ENCODE assay signal across 16 cellular contexts in genomic region chr9:121807069-121807917, GRCh38.
A peak's percentile ranks its signal among the peaks of the same experiment; 100 is the strongest.
DNase-seq lines count a peak whose midpoint lies in the region; FAIRE-seq and TF ChIP-seq lines count a peak whose summit lies in the region.
"Had no signal": no experiment of that assay in that cellular context is flagged by ENCODE, and none has a peak within 500 bp of the region (broad histone marks: within the 10 kb centered on the region; RNA-seq: fewer than 3 reads in every experiment).

No MANE protein-coding gene starts in this region.

- no peak overlapping the region for H3K4me3 Mint-ChIP-seq in endodermal cell
- H3K4me3 Mint-ChIP-seq: HFFc6 had no signal

- peaks cover 13% of the 10 kb centered on the region for H3K9me3 Mint-ChIP-seq in endodermal cell

- H3K36me3 ChIP-seq in HEK293 (ENCODE audit: control insufficient read depth in 2 of 2, insufficient read depth in 1 of 2, low read length in 2 of 2) (no peaks in the 10 kb centered on the region), endodermal cell (ENCODE audit: control insufficient read depth, insufficient read depth, low read length) (no peaks in the 10 kb centered on the region), neuronal stem cell (replicated peaks in 1 of 2; ENCODE audit: control insufficient read depth in 2 of 2, insufficient read depth in 2 of 2, low read length in 2 of 2) (no peaks in the 10 kb centered on the region), tibial artery (no peaks in the 10 kb centered on the region)

- no peaks in the 10 kb centered on the region for H3K9me3 ChIP-seq in HEK293 (ENCODE audit: control insufficient read depth, insufficient read depth, low read depth, low read length)
- peaks cover 5% of the 10 kb centered on the region for H3K9me3 ChIP-seq in endodermal cell (ENCODE audit: control insufficient read depth, low read length)
- peaks cover 2 to 4% of the 10 kb centered on the region in 2 donors for H3K9me3 ChIP-seq in neuronal stem cell (replicated peaks in 1 of 2; ENCODE audit: control insufficient read depth in 2 of 2, insufficient read depth in 1 of 2, low read depth in 1 of 2, low read length in 2 of 2)
- H3K9me3 ChIP-seq in tibial artery, result peaks cover 0 to 4% (median 0%) of the 10 kb centered on the region in 3 donors

- 81 to 82% methylated on average over 6 to 13 of the region's 13 CpGs for WGBS in endodermal cell (ENCODE audit: insufficient coverage in 1 of 2, insufficient read length in 1 of 2), 2 experiments
- WGBS in neuronal stem cell (ENCODE audit: extremely low coverage in 2 of 2, insufficient read length in 2 of 2, insufficient replicate concordance in 1 of 2), 2 donors, result 100% methylated on average over 1 of the region's 13 CpGs; no CpG with 5 or more reads in 1 of the 2 donors

- no peak overlapping the region for H3K4me2 ChIP-seq in neuronal stem cell (ENCODE audit: insufficient read depth, low read length, poor library complexity, severe bottlenecking)

- no peak for TF ChIP-seq CTCF in HEK293 (tag by site-specific recombination; IDR thresholded peaks at IDR 0.05)
- TF ChIP-seq CTCF in endodermal cell (conservative IDR thresholded peaks at IDR 0.05), result no peak
- no peak for TF ChIP-seq CTCF in tibial artery (IDR thresholded peaks at IDR 0.05)

- no peaks in the 10 kb centered on the region for H3K4me1 ChIP-seq in HEK293 (ENCODE audit: control insufficient read depth, insufficient read depth, low read length)
- H3K4me1 ChIP-seq in endodermal cell (ENCODE audit: control insufficient read depth, insufficient read depth, low read length), result no peaks in the 10 kb centered on the region
- peaks cover 0 to 2% of the 10 kb centered on the region in 2 donors for H3K4me1 ChIP-seq in neuronal stem cell (ENCODE audit: control insufficient read depth in 2 of 2, insufficient read depth in 1 of 2, low read depth in 1 of 2, low read length in 2 of 2)
- no peaks in the 10 kb centered on the region for H3K4me1 ChIP-seq in tibial artery

- POLR2A ChIA-PET in HEK293 (lab: Yijun Ruan, JAX), result no interaction called here

- H3K27ac Mint-ChIP-seq in endodermal cell, result no peak overlapping the region
- H3K27ac Mint-ChIP-seq: HFFc6 had no signal

- H2AFZ ChIP-seq in neuronal stem cell (ENCODE audit: low read length), result no peak overlapping the region

- H4K8ac ChIP-seq in neuronal stem cell (ENCODE audit: low read depth, low read length), result no peak overlapping the region

- H3K27me3 Mint-ChIP-seq in endodermal cell (ENCODE audit: insufficient read depth), result no peaks in the 10 kb centered on the region

- no peak overlapping the region for H3K23ac ChIP-seq in neuronal stem cell (ENCODE audit: low read depth, low read length, poor library complexity)

- no peak overlapping the region for H3K27ac ChIP-seq in HEK293 (ENCODE audit: extremely low read depth, low read depth, low read length)
- H3K27ac ChIP-seq in endodermal cell (ENCODE audit: low read depth, low read length), result no peak overlapping the region
- H3K27ac ChIP-seq in neuronal stem cell (replicated peaks; ENCODE audit: low read length), result no peak overlapping the region
- H3K27ac ChIP-seq in tibial artery, result no peak overlapping the region
- H3K27ac ChIP-seq: RWPE1 had no signal

- intact Hi-C loops in tibial artery (cut with DNase I; ENCODE audit: low total_unique reads), result no loop called here

- H2BK15ac ChIP-seq in neuronal stem cell (ENCODE audit: low read length), result no peak overlapping the region

- peak overlapping the region; percentile 5 for H3K14ac ChIP-seq in neuronal stem cell (ENCODE audit: low read length)

- CTCF ChIA-PET in HEK293 (lab: Yijun Ruan, JAX), result no interaction called here

- H2BK120ac ChIP-seq in neuronal stem cell (ENCODE audit: low read depth, low read length), result no peak overlapping the region

- H2BK5ac ChIP-seq in neuronal stem cell (ENCODE audit: low read length), result no peak overlapping the region

- peaks cover 3% of the 10 kb centered on the region for H3K4me1 Mint-ChIP-seq in endodermal cell

- no peak overlapping the region for H2AK5ac ChIP-seq in neuronal stem cell (ENCODE audit: low read depth, low read length)

- no peaks in the 10 kb centered on the region for H3K79me1 ChIP-seq in neuronal stem cell (ENCODE audit: low read depth, low read length)

- no peak overlapping the region for H3K4ac ChIP-seq in neuronal stem cell (ENCODE audit: low read length)

- no peak overlapping the region for H4K91ac ChIP-seq in neuronal stem cell (ENCODE audit: low read depth, low read length, poor library complexity)

- no peak overlapping the region for H2BK12ac ChIP-seq in neuronal stem cell (ENCODE audit: low read length)

- DNase-seq in GM12891 (ENCODE audit: insufficient read length, low spot score) (no peak), endodermal cell (peak; percentile 34), neuronal stem cell (ENCODE audit: low spot score) (no peak), tibial artery (no peak), NCI-H2081 treated with DMSO at 0.1 percent for 48 hours (lab: John Stamatoyannopoulos, UW) (no peak)
- no peak for DNase-seq in stimulated activated naive CD4-positive, alpha-beta T cell (lab: John Stamatoyannopoulos, UW)
- no peak for DNase-seq in central memory CD4-positive, alpha-beta T cell
- DNase-seq: DMS 273 treated with DMSO at 0.1 percent for 48 hours; HFFc6; NCI-H187 treated with DMSO at 0.1 percent for 48 hours; NCI-H526 treated with DMSO at 0.1 percent for 48 hours; NK-92 treated with Interleukin-12 subunit alpha and Interleukin-12 subunit beta, amount 100 ng/mL, for 24 hours had no signal

- H3K27me3 ChIP-seq in endodermal cell (ENCODE audit: control insufficient read depth, insufficient read depth, low read length, poor library complexity, severe bottlenecking), result peaks cover 5% of the 10 kb centered on the region
- peaks cover 0 to 30% (median 2%) of the 10 kb centered on the region in 3 experiments for H3K27me3 ChIP-seq in neuronal stem cell (ENCODE audit: control insufficient read depth in 3 of 3, insufficient read depth in 3 of 3, low read depth in 1 of 3, low read length in 3 of 3)
- no peaks in the 10 kb centered on the region for H3K27me3 ChIP-seq in tibial artery

- H3K9ac ChIP-seq in endodermal cell (ENCODE audit: extremely low read depth, low read length, poor library complexity, severe bottlenecking), result no peak overlapping the region
- peak overlapping the region; percentile 36 for H3K9ac ChIP-seq in neuronal stem cell (ENCODE audit: low read depth, low read length, poor library complexity)

- H3K18ac ChIP-seq in neuronal stem cell (ENCODE audit: low read length), result peak overlapping the region; percentile 58

- H3K4me3 ChIP-seq in HEK293 (ENCODE audit: low read depth, low read length) (no peak overlapping the region), endodermal cell (ENCODE audit: low read length) (no peak overlapping the region), neuronal stem cell (ENCODE audit: low read length in 2 of 2) (peak overlapping the region in 1 of 2 donors; percentile 3), tibial artery (no peak overlapping the region)
- H3K4me3 ChIP-seq: K562 had no signal

- FAIRE-seq in GM12891 (lab: Jason Lieb, UNC), result peak; percentile 68
- FAIRE-seq: GM19239, K562 had no signal

- no peak for TF ChIP-seq POLR2A in GM12891 (IDR thresholded peaks at IDR 0.05; ENCODE audit: low read depth, low read length)

- H3K36me3 Mint-ChIP-seq in endodermal cell (ENCODE audit: low read depth), result no peaks in the 10 kb centered on the region

TF ChIP-seq in GM12891, 5 proteins besides CTCF, POLR2A, EP300 and RAD21:
- TF ChIP-seq SPI1 (IDR thresholded peaks at IDR 0.05; ENCODE audit: low read depth, low read length) (no peak), POU2F2 (IDR thresholded peaks at IDR 0.05; ENCODE audit: low read depth, low read length) (no peak), TAF1 (IDR thresholded peaks at IDR 0.05; ENCODE audit: low read depth, low read length) (no peak), POLR2AphosphoS5 (IDR thresholded peaks at IDR 0.05; ENCODE audit: low read depth, low read length) (no peak), PAX5 (IDR thresholded peaks at IDR 0.05; ENCODE audit: insufficient read depth, low read length, severe bottlenecking) (no peak)

TF ChIP-seq in HEK293, 187 proteins besides CTCF, POLR2A, EP300 and RAD21 (continues in another document):
- TF ChIP-seq ZSCAN5A (tag by site-specific recombination; IDR thresholded peaks at IDR 0.05), result no peak
- TF ChIP-seq ZFHX2 (tag by site-specific recombination; conservative IDR thresholded peaks at IDR 0.05), result peak; percentile 77
- TF ChIP-seq ZNF138 (tag by site-specific recombination; IDR thresholded peaks at IDR 0.05; ENCODE audit: borderline replicate concordance), result no peak
- peak; percentile 82 for TF ChIP-seq ZSCAN4 (tag by site-specific recombination; IDR thresholded peaks at IDR 0.05)
- TF ChIP-seq ZNF354C (tag by site-specific recombination; IDR thresholded peaks at IDR 0.05; ENCODE audit: borderline replicate concordance, low read depth), result no peak
- no peak for TF ChIP-seq SCRT2 (tag by site-specific recombination; IDR thresholded peaks at IDR 0.05)
